In the genomic region with DNA sequence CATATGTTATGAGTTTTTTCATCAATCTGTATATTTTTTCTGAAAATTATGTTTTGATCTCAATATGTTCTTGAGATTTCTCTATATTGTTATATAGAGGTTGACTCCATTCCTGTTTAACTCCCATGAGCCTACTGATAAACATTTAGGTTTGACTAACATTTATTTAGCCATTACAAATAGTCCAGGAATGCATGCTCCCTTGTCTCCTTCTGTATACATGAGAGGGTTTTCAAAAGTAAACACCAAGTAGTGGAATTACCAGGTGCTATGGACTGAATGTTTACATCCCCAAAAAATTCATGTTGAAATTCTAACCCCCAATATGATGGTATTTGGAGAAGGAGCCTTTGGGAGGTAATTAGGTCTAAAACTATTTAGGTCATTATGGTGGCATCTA, we compare ENCODE assay signal across 36 cellular contexts. TPM values are rescaled to one million over a fixed set of nuclear protein-coding genes. Genes with fewer than 3 reads are reported as not detected.
"Had no signal": no experiment of that assay in that cellular context is flagged by ENCODE, and none has a peak within 500 bp of the region (broad histone marks: within the 10 kb centered on the region; RNA-seq: fewer than 3 reads in every experiment).

No MANE protein-coding gene starts in this region.

- H3K36me3 ChIP-seq: left lung, lower lobe of right lung, neural progenitor cell, neutrophil, right atrium auricular region, right lobe of liver, uterus had no signal

- H3K27me3 ChIP-seq: hepatocyte, left lung, neural progenitor cell, neutrophil, right atrium auricular region, right lobe of liver, spleen, tibial nerve, uterus had no signal

- H3K27ac ChIP-seq: hepatocyte, left lung, lower lobe of right lung, neural progenitor cell, neutrophil, right atrium auricular region, right lobe of liver, spleen, tibial nerve, uterus had no signal

- ATAC-seq: left cardiac atrium; left lung; lower lobe of right lung; natural killer cell; right lobe of liver; stimulated activated effector memory CD8-positive, alpha-beta T cell treated with anti-CD3 and anti-CD28 coated beads, Interleukin-12 subunit alpha, Interleukin-12 subunit beta, amount 100 ng/mL, for 72 hours; stimulated activated naive CD8-positive, alpha-beta T cell treated with anti-CD3 and anti-CD28 coated beads, Interleukin-15, amount 100 ng/mL, for 72 hours had no signal

- H3K27ac Mint-ChIP-seq: mesothelial cell of epicardium; natural killer cell; nephron progenitor cell; neural progenitor cell; progenitor cell of endocrine pancreas; stimulated activated effector memory CD8-positive, alpha-beta T cell treated with anti-CD3 and anti-CD28 coated beads, Interleukin-12 subunit alpha, Interleukin-12 subunit beta, amount 100 ng/mL, for 72 hours; stimulated activated naive CD8-positive, alpha-beta T cell treated with anti-CD3 and anti-CD28 coated beads, Interleukin-15, amount 100 ng/mL, for 72 hours; type B pancreatic cell had no signal

- DNase-seq: kidney glomerular epithelial cell; left cardiac atrium; left lung; lower lobe of right lung; mammary epithelial cell; mesendoderm; naive B cell; natural killer cell; nephron progenitor cell; occipital lobe; right lobe of liver; small intestine; spleen; stimulated activated CD4-positive, alpha-beta T cell treated with anti-CD3 and anti-CD28 coated beads, Interleukin-4, amount 100 ng/mL, for 24 hours; stimulated activated naive CD4-positive, alpha-beta T cell treated with Interleukin-2 at 50 U/mL for 16 hours; stimulated activated naive CD8-positive, alpha-beta T cell treated with anti-CD3 and anti-CD28 coated beads, Interleukin-15, amount 100 ng/mL, for 72 hours; substantia nigra; uterus had no signal

- FAIRE-seq: keratinocyte, small intestine had no signal

- H3K9ac ChIP-seq: neural progenitor cell had no signal

- H3K27me3 Mint-ChIP-seq: naive B cell; progenitor cell of endocrine pancreas; stimulated activated naive CD8-positive, alpha-beta T cell treated with anti-CD3 and anti-CD28 coated beads, Interleukin-15, amount 100 ng/mL, for 72 hours had no signal

- H3K4me3 ChIP-seq: hepatocyte, left lung, lower lobe of right lung, neural progenitor cell, right atrium auricular region, right lobe of liver, spleen, tibial nerve, uterus had no signal

- H3K4me2 ChIP-seq: hepatocyte, neural progenitor cell had no signal

- H3K9me3 Mint-ChIP-seq: natural killer cell; neural progenitor cell; stimulated activated effector memory CD8-positive, alpha-beta T cell treated with anti-CD3 and anti-CD28 coated beads, Interleukin-12 subunit alpha, Interleukin-12 subunit beta, amount 100 ng/mL, for 72 hours; stimulated activated naive CD8-positive, alpha-beta T cell treated with anti-CD3 and anti-CD28 coated beads, Interleukin-15, amount 100 ng/mL, for 72 hours; type B pancreatic cell had no signal

- H3K9me3 ChIP-seq: left lung, lower lobe of right lung, neutrophil, right atrium auricular region, right lobe of liver, spleen, tibial nerve, uterus had no signal

- H3K36me3 Mint-ChIP-seq: naive B cell; natural killer cell; neural progenitor cell; stimulated activated effector memory CD8-positive, alpha-beta T cell treated with anti-CD3 and anti-CD28 coated beads, Interleukin-12 subunit alpha, Interleukin-12 subunit beta, amount 100 ng/mL, for 72 hours; type B pancreatic cell had no signal

- H3K4me1 ChIP-seq: left lung, lower lobe of right lung, neural progenitor cell, right atrium auricular region, right lobe of liver, spleen, tibial nerve, uterus had no signal

- H3K4me1 Mint-ChIP-seq: mesothelial cell of epicardium; naive B cell; natural killer cell; nephron progenitor cell; neural progenitor cell; stimulated activated effector memory CD8-positive, alpha-beta T cell treated with anti-CD3 and anti-CD28 coated beads, Interleukin-12 subunit alpha, Interleukin-12 subunit beta, amount 100 ng/mL, for 72 hours; stimulated activated naive CD8-positive, alpha-beta T cell treated with anti-CD3 and anti-CD28 coated beads, Interleukin-15, amount 100 ng/mL, for 72 hours had no signal

- H2AFZ ChIP-seq: hepatocyte, neural progenitor cell had no signal

- H3K4me3 Mint-ChIP-seq: mesothelial cell of epicardium; naive B cell; natural killer cell; nephron progenitor cell; neural progenitor cell; stimulated activated effector memory CD8-positive, alpha-beta T cell treated with anti-CD3 and anti-CD28 coated beads, Interleukin-12 subunit alpha, Interleukin-12 subunit beta, amount 100 ng/mL, for 72 hours; stimulated activated naive CD8-positive, alpha-beta T cell treated with anti-CD3 and anti-CD28 coated beads, Interleukin-15, amount 100 ng/mL, for 72 hours; type B pancreatic cell had no signal

RNA-seq across cellular contexts. Expression of a gene that starts 3.5 kb away (rescaled TPM):
- total RNA-seq: hepatocyte, left cardiac atrium, left lung, liver, lower lobe of right lung, mammary epithelial cell, mesothelial cell of epicardium, mononuclear cell, natural killer cell, occipital lobe, osteocyte, progenitor cell of endocrine pancreas, pulmonary artery endothelial cell, renal cortical epithelial cell, right atrium auricular region, right lobe of liver, spleen, temporal lobe, tibial nerve, ureter, uterus had no signal
- polyA plus RNA-seq: hepatocyte, keratinocyte, liver, mammary epithelial cell, small intestine, spleen had no signal

RNA-seq across cellular contexts. Expression of a gene that starts 14.7 kb away (rescaled TPM):
- total RNA-seq: hepatocyte, left cardiac atrium, left lung, liver, lower lobe of right lung, mammary epithelial cell, mesothelial cell of epicardium, mononuclear cell, natural killer cell, occipital lobe, osteocyte, progenitor cell of endocrine pancreas, pulmonary artery endothelial cell, renal cortical epithelial cell, right atrium auricular region, right lobe of liver, spleen, temporal lobe, tibial nerve, ureter, uterus had no signal
- polyA plus RNA-seq: hepatocyte, keratinocyte, liver, mammary epithelial cell, small intestine, spleen, thymus had no signal

RNA-seq across cellular contexts. Expression of a gene that starts 43.2 kb away (rescaled TPM):
- total RNA-seq: hepatocyte, left cardiac atrium, left lung, liver, lower lobe of right lung, mammary epithelial cell, mesothelial cell of epicardium, mononuclear cell, natural killer cell, occipital lobe, osteocyte, progenitor cell of endocrine pancreas, pulmonary artery endothelial cell, renal cortical epithelial cell, right atrium auricular region, right lobe of liver, spleen, temporal lobe, tibial nerve, ureter, uterus had no signal
- polyA plus RNA-seq: hepatocyte, keratinocyte, liver, mammary epithelial cell, small intestine, spleen, thymus had no signal
